In the genomic region with DNA sequence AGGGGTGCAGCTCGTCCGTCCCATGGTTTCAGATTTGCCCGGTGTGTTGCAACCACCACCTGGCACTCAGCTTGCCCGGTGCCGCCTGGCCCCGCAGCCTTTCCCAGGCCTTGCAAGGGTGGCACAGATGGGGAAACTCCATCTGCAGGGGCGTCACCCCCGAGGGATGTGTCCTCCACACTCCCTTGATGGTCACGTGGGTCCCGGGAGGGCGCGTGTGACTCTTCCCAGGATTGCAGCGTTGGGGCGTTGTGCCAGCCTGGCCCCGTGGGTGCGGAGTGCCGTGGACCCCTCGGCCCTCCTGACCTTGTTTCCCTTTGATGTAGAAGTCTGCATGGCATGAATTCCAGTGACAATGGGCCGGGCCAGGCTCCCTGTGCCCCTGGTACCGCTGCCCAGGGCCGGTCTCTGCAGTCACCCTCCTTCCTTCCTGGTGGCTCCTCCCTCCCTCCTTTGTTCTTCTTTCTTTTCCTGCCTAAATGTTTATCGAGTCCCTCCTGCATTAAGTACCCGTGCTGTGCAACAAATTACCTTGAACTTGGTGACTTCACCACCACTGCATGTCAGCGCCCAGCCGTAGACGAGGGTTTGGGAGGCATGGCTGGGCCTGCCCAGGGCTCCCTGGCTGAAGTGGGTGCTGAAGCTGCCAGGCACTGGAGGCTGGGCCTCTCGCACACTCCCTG, we compare ENCODE assay signal across 11 cellular contexts. TPM values are rescaled to one million over a fixed set of nuclear protein-coding genes. Genes with fewer than 3 reads are reported as not detected.
DNase-seq lines count a peak whose midpoint lies in the region; ATAC-seq and TF ChIP-seq lines count a peak whose summit lies in the region.
"Had no signal": no experiment of that assay in that cellular context is flagged by ENCODE, and none has a peak within 500 bp of the region (broad histone marks: within the 10 kb centered on the region; RNA-seq: fewer than 3 reads in every experiment).

No MANE protein-coding gene starts in this region.

- H3K4me3 ChIP-seq in colonic mucosa (peak overlapping the region; percentile 15), psoas muscle (peak overlapping the region; percentile 39), ovary (no peak overlapping the region)

- no peak for TF ChIP-seq CTCF in colonic mucosa (IDR thresholded peaks at IDR 0.05)
- TF ChIP-seq CTCF in psoas muscle (IDR thresholded peaks at IDR 0.05): no peak
- no peak for TF ChIP-seq CTCF in ovary (IDR thresholded peaks at IDR 0.05)

- ATAC-seq in psoas muscle (peak; percentile 51 to 78 (median 62)), GM21619 (IDR thresholded peaks at IDR 0.05; ENCODE audit: unreplicated experiment) (no peak)
- ATAC-seq: HCT116 had no signal

- H3K27me3 ChIP-seq in colonic mucosa: no peaks in the 10 kb centered on the region
- H3K27me3 ChIP-seq in psoas muscle (ENCODE audit: insufficient read depth in 3 of 3, low read length in 2 of 3): no peaks in the 10 kb centered on the region
- no peaks in the 10 kb centered on the region for H3K27me3 ChIP-seq in ovary

- TF ChIP-seq POLR2A in ovary (IDR thresholded peaks at IDR 0.05): no peak

- no peaks in the 10 kb centered on the region for H3K9me3 ChIP-seq in colonic mucosa
- no peaks in the 10 kb centered on the region for H3K9me3 ChIP-seq in psoas muscle
- H3K9me3 ChIP-seq in ovary: no peaks in the 10 kb centered on the region

- peak overlapping the region; percentile 50 to 56 for H3K9ac ChIP-seq in colonic mucosa (ENCODE audit: low read depth in 2 of 2, low read length in 2 of 2)

- TF ChIP-seq EP300 in ovary (IDR thresholded peaks at IDR 0.05): no peak

- DNase-seq in ELF-1 (ENCODE audit: low read depth, low spot score) (peak; percentile 29), NCI-H2227 (lab: John Stamatoyannopoulos, UW; ENCODE audit: unreplicated experiment) (peak; percentile 15), colonic mucosa (no peak), psoas muscle (peak; percentile 56 to 83), ovary (no peak), cerebellar cortex (ENCODE audit: low spot score) (no peak)
- no peak for DNase-seq in activated naive CD4-positive, alpha-beta T cell (lab: John Stamatoyannopoulos, UW)
- DNase-seq: cortex of kidney, NCI-H1092 had no signal

- H3K36me3 ChIP-seq in colonic mucosa: no peaks in the 10 kb centered on the region
- no peaks in the 10 kb centered on the region for H3K36me3 ChIP-seq in psoas muscle (ENCODE audit: insufficient read depth in 1 of 2, low read depth in 1 of 2)
- no peaks in the 10 kb centered on the region for H3K36me3 ChIP-seq in ovary

- H3K4me1 ChIP-seq in colonic mucosa: peaks cover 6% of the 10 kb centered on the region
- peaks cover 19% of the 10 kb centered on the region for H3K4me1 ChIP-seq in psoas muscle
- peaks cover 28% of the 10 kb centered on the region for H3K4me1 ChIP-seq in ovary (ENCODE audit: insufficient read depth)

- H3K27ac ChIP-seq in colonic mucosa (no peak overlapping the region), psoas muscle (peak overlapping the region; percentile 9), ovary (peak overlapping the region in 1 of 2 donors; percentile 15)

- intact Hi-C loops in colonic mucosa (cut with DNase I): loop anchor here (5.0 kb wide), 1 partner anchor 50 kb away; no protein-coding TSS in a partner anchor
- intact Hi-C loops in psoas muscle (cut with DNase I): loop anchor here (5.0 to 10.0 kb wide), 4 partner anchors 53 to 125 kb away; a partner anchor contains a TSS
- intact Hi-C loops in ovary (cut with DNase I): loop anchor here in 3 of 4 donors (5.0 to 10.0 kb wide), 4 partner anchors 165 to 493 kb away; a partner anchor contains a TSS

- 23 to 43% (median 30%) methylated on average over 27 of the region's 27 CpGs for WGBS in psoas muscle, 3 donors
- WGBS in ovary, 3 donors: 49 to 51% (median 50%) methylated on average over 24 to 27 of the region's 27 CpGs

RNA-seq across cellular contexts. Expression of a gene that starts 22.9 kb away (rescaled TPM):
- total RNA-seq in colonic mucosa (10 to 100 TPM; 14.5 to 25.7 TPM), psoas muscle (10 to 100 TPM in 3 of 4 donors, 1 to 10 TPM in 1; 9.5 to 29.7 (median 19.2) TPM), ovary (10 to 100 TPM in 6 of 7 donors, 1 to 10 TPM in 1; 8.5 to 29.3 (median 25.2) TPM)
- polyA plus RNA-seq in psoas muscle (10 to 100 TPM; 14.7 to 22.0 (median 16.3) TPM), ovary (10 to 100 TPM; 11.9 to 12.2 TPM)

RNA-seq across cellular contexts. Expression of a gene that starts 36.2 kb away (rescaled TPM):
- total RNA-seq in colonic mucosa: 10 to 100 TPM; 67.5 to 86.6 TPM
- total RNA-seq in psoas muscle: 10 to 100 TPM; 16.0 to 24.8 (median 20.7) TPM
- polyA plus RNA-seq in psoas muscle: 10 to 100 TPM; 16.7 to 35.2 (median 25.2) TPM
- 10 to 100 TPM in 6 of 7 donors, 1 to 10 TPM in 1; 7.2 to 58.2 (median 37.4) TPM for total RNA-seq in ovary
- polyA plus RNA-seq in ovary: 10 to 100 TPM; 36.5 to 81.8 TPM

RNA-seq across cellular contexts. Expression of a gene that starts 52.7 kb away (rescaled TPM):
- 100 to 1,000 TPM in 1 of 2 donors, 10 to 100 TPM in 1; 82.2 to 101 TPM for total RNA-seq in colonic mucosa
- 100 to 1,000 TPM in 1 of 4 donors, 10 to 100 TPM in 3; 47.9 to 117 (median 64.4) TPM for total RNA-seq in psoas muscle
- polyA plus RNA-seq in psoas muscle: 10 to 100 TPM; 28.4 to 70.0 (median 35.7) TPM
- total RNA-seq in ovary: 10 to 100 TPM; 14.2 to 42.1 (median 34.5) TPM
- 10 to 100 TPM; 11.6 to 21.8 TPM for polyA plus RNA-seq in ovary

Comparison
In these comparisons a context has a peak if more than half of its experiments do, and no peak if none do; other contexts are left out.
1. DNase-seq: peak in ELF-1 (single experiment), NCI-H2227 (single experiment) and psoas muscle (2 of 2); none in colonic mucosa (single experiment), activated naive CD4-positive, alpha-beta T cell (0 of 4), ovary (0 of 5) and cerebellar cortex (single experiment).